In genomic region chr6:43247115-43247999, GRCh38 we compare ENCODE assay signal across 8 cellular contexts.
DNase-seq lines count a peak whose midpoint lies in the region; ATAC-seq and TF ChIP-seq lines count a peak whose summit lies in the region.

No MANE protein-coding gene starts in this region.

- H3K27ac Mint-ChIP-seq in memory B cell = peak overlapping the region; percentile 86

- peaks cover 14% of the 10 kb centered on the region for H3K27me3 Mint-ChIP-seq in memory B cell

- peak; percentile 55 for TF ChIP-seq POLR2A in GM19099 (IDR thresholded peaks at IDR 0.05; ENCODE audit: extremely low read depth, insufficient read length, low read depth)

- ATAC-seq in HG03354 (IDR thresholded peaks at IDR 0.05; ENCODE audit: poor library complexity, severe bottlenecking, unreplicated experiment) (peak; percentile 92), memory B cell (ENCODE audit: low read depth) (peak; percentile 90)

- peaks cover 16% of the 10 kb centered on the region for H3K4me1 Mint-ChIP-seq in memory B cell

- peaks cover 16% of the 10 kb centered on the region for H3K27me3 ChIP-seq in effector memory CD4-positive, alpha-beta T cell (replicated peaks; ENCODE audit: control insufficient read depth, insufficient read depth, low read length, poor library complexity, severe bottlenecking)

- no peaks in the 10 kb centered on the region for H3K36me3 ChIP-seq in effector memory CD4-positive, alpha-beta T cell (ENCODE audit: control insufficient read depth, insufficient read depth, low read length)

- peak overlapping the region; percentile 56 for H3K4me3 ChIP-seq in effector memory CD4-positive, alpha-beta T cell (ENCODE audit: insufficient read depth, low read depth, low read length, poor library complexity, severe bottlenecking)

- peak overlapping the region; percentile 63 for H3K27ac ChIP-seq in effector memory CD4-positive, alpha-beta T cell (ENCODE audit: insufficient read depth, low read length, poor library complexity, severe bottlenecking)

- H3K4me3 Mint-ChIP-seq in memory B cell = peak overlapping the region; percentile 88

- DNase-seq in AG08395 (ENCODE audit: low spot score) (peak; percentile 82), NCI-H69 (lab: John Stamatoyannopoulos, UW) (peak; percentile 91), memory B cell (ENCODE audit: low spot score in 2 of 2) (peak; percentile 73 to 74)
- peak; percentile 91 for DNase-seq in activated CD8-positive, alpha-beta memory T cell treated with anti-CD3 and anti-CD28 coated beads for 24 hours
- peak; percentile 52 to 67 (median 60) for DNase-seq in effector memory CD4-positive, alpha-beta T cell
- peak; percentile 52 for DNase-seq in stimulated activated CD8-positive, alpha-beta memory T cell treated with anti-CD3 and anti-CD28 coated beads, Interleukin-12 subunit alpha, Interleukin-12 subunit beta, amount 100 ng/mL, for 1 hour (ENCODE audit: low read depth)

- H3K4me1 ChIP-seq in effector memory CD4-positive, alpha-beta T cell (ENCODE audit: control insufficient read depth, insufficient read depth, low read length, poor library complexity, severe bottlenecking) = peaks cover 5% of the 10 kb centered on the region

- H3K9me3 ChIP-seq in effector memory CD4-positive, alpha-beta T cell (ENCODE audit: control insufficient read depth, low read length) = no peaks in the 10 kb centered on the region

- no peaks in the 10 kb centered on the region for H3K9me3 Mint-ChIP-seq in memory B cell

- no peaks in the 10 kb centered on the region for H3K36me3 Mint-ChIP-seq in memory B cell

Comparison
In these comparisons a context has a peak if more than half of its experiments do, and no peak if none do; other contexts are left out.
1. Peak in every context shown above with its lines: DNase-seq, ATAC-seq, H3K4me3 ChIP-seq and H3K27ac ChIP-seq.